Comparison of ENCODE assay signal across 24 cellular contexts in the genomic region with DNA sequence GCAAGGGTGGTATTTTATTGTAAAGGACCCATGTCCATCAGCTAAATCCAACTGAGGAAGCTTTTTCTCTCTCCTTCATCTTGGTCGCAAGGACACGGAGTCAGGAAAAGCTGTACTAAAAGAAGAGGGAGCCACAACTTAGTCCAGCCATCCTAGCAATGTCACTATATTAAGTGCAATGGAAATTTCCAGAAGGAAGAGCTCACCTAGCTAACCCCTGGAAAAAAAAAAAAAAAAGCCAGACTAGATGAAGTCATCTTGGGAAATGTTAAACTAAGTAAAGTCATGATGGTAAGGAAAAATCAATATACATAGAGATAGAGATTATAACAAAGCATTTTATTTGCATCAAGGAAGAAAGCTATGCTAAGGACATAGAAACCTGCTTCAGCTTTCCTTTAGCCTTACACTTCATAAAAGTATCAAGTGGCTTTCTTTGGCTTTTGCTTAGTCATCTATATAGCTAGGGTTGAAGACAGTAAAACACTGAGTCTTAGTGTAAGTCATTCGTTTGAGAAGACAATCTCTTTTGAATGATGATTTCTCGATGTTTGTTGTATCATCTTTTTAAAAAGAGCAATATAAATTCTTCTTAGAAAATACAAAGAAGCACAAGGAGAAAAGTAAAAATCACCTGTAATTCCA.
"Had no signal": no experiment of that assay in that cellular context is flagged by ENCODE, and none has a peak within 500 bp of the region (broad histone marks: within the 10 kb centered on the region; RNA-seq: fewer than 3 reads in every experiment).

No MANE protein-coding gene starts in this region.

- H3K4me3 Mint-ChIP-seq: activated naive CD8-positive, alpha-beta T cell treated with anti-CD3 and anti-CD28 coated beads, Interleukin-2, amount 10 ng/mL, durations not matched to agents 7 days and 5 days; activated T-cell treated with anti-CD3 and anti-CD28 coated beads, Interleukin-2, amount 50 U/mL, for 24 hours; mesothelial cell of epicardium; naive thymus-derived CD8-positive, alpha-beta T cell; stimulated activated memory B cell treated with anti-CD40 and anti-IgM and Interleukin-4, amounts not matched to agents 10 μg/mL and 1 μg/mL and 100 μg/mL, for 72 hours; T-helper 2 cell treated with Interferon-gamma antibody and Interleukin-4, amounts not matched to agents 5 μg/mL and 100 μg/mL, for 36 hours had no signal

- FAIRE-seq: bronchial epithelial cell had no signal

- H3K4me1 ChIP-seq: left lung, sigmoid colon, stomach, suprapubic skin, tibial nerve had no signal

- ATAC-seq: heart right ventricle; left lung; naive thymus-derived CD8-positive, alpha-beta T cell; stimulated activated memory B cell treated with anti-CD40 and anti-IgM and Interleukin-4, amounts not matched to agents 10 μg/mL and 1 μg/mL and 100 μg/mL, for 72 hours had no signal

- H3K27ac Mint-ChIP-seq: activated naive CD8-positive, alpha-beta T cell treated with anti-CD3 and anti-CD28 coated beads, Interleukin-2, amount 10 ng/mL, durations not matched to agents 7 days and 5 days; activated T-cell treated with anti-CD3 and anti-CD28 coated beads, Interleukin-2, amount 50 U/mL, for 24 hours; activated T-helper 2 cell treated with anti-CD3 and anti-CD28 coated beads, Interferon-gamma antibody, Interleukin-2, Interleukin-4, amounts not matched to agents 10 μg/mL and 5 μg/mL and 100 μg/mL, durations not matched to agents 14 hours and 24 hours and 36 hours; mesothelial cell of epicardium; stimulated activated memory B cell treated with anti-CD40 and anti-IgM and Interleukin-4, amounts not matched to agents 10 μg/mL and 1 μg/mL and 100 μg/mL, for 72 hours; T-helper 2 cell treated with Interferon-gamma antibody and Interleukin-4, amounts not matched to agents 5 μg/mL and 100 μg/mL, for 36 hours had no signal

- H3K4me3 ChIP-seq: heart right ventricle, left lung, sigmoid colon, smooth muscle cell, stomach, suprapubic skin, tibial nerve had no signal

- H3K36me3 Mint-ChIP-seq: mesothelial cell of epicardium had no signal

- H3K4me2 ChIP-seq: smooth muscle cell had no signal

- H3K4me1 Mint-ChIP-seq: naive thymus-derived CD8-positive, alpha-beta T cell; stimulated activated memory B cell treated with anti-CD40 and anti-IgM and Interleukin-4, amounts not matched to agents 10 μg/mL and 1 μg/mL and 100 μg/mL, for 72 hours had no signal

- H3K9me3 Mint-ChIP-seq: activated naive CD8-positive, alpha-beta T cell treated with anti-CD3 and anti-CD28 coated beads, Interleukin-2, amount 10 ng/mL, durations not matched to agents 7 days and 5 days; activated T-cell treated with anti-CD3 and anti-CD28 coated beads, Interleukin-2, amount 50 U/mL, for 24 hours; activated T-helper 2 cell treated with anti-CD3 and anti-CD28 coated beads, Interferon-gamma antibody, Interleukin-2, Interleukin-4, amounts not matched to agents 10 μg/mL and 5 μg/mL and 100 μg/mL, durations not matched to agents 14 hours and 24 hours and 36 hours; mesothelial cell of epicardium; naive thymus-derived CD8-positive, alpha-beta T cell; stimulated activated memory B cell treated with anti-CD40 and anti-IgM and Interleukin-4, amounts not matched to agents 10 μg/mL and 1 μg/mL and 100 μg/mL, for 72 hours; T-helper 2 cell treated with Interferon-gamma antibody and Interleukin-4, amounts not matched to agents 5 μg/mL and 100 μg/mL, for 36 hours had no signal

- DNase-seq: activated CD4-positive, CD25-positive, alpha-beta regulatory T cell treated with anti-CD3 and anti-CD28 coated beads, Interleukin-2, amount 50 U/mL, for 72 hours; activated CD8-positive, alpha-beta memory T cell treated with anti-CD3 and anti-CD28 coated beads for 24 hours; activated CD8-positive, alpha-beta memory T cell treated with anti-CD3 and anti-CD28 coated beads, Interleukin-2, amount 50 U/mL, for 4 hours; activated naive CD4-positive, alpha-beta T cell; activated naive CD8-positive, alpha-beta T cell treated with anti-CD3 and anti-CD28 coated beads, Interleukin-2, amount 10 ng/mL, durations not matched to agents 7 days and 5 days; activated T-cell treated with anti-CD3 and anti-CD28 coated beads, Interleukin-2, amount 50 U/mL, for 24 hours; amniotic stem cell; cerebellar nuclear complex; cortex of kidney; heart right ventricle; left lung; naive thymus-derived CD8-positive, alpha-beta T cell; sigmoid colon; stimulated activated CD4-positive, alpha-beta T cell treated with anti-CD3 and anti-CD28 coated beads, Interleukin-15, amount 100 ng/mL, for 24 hours; stomach; WERI-Rb-1 had no signal

- H3K9me3 ChIP-seq: heart right ventricle, left lung, sigmoid colon, stomach, suprapubic skin, tibial nerve had no signal

- H3K27me3 Mint-ChIP-seq: activated naive CD8-positive, alpha-beta T cell treated with anti-CD3 and anti-CD28 coated beads, Interleukin-2, amount 10 ng/mL, durations not matched to agents 7 days and 5 days; activated T-cell treated with anti-CD3 and anti-CD28 coated beads, Interleukin-2, amount 50 U/mL, for 24 hours; naive thymus-derived CD8-positive, alpha-beta T cell; stimulated activated memory B cell treated with anti-CD40 and anti-IgM and Interleukin-4, amounts not matched to agents 10 μg/mL and 1 μg/mL and 100 μg/mL, for 72 hours had no signal

- H3K36me3 ChIP-seq: heart right ventricle, left lung, sigmoid colon, stomach, suprapubic skin, tibial nerve, WERI-Rb-1 had no signal

- H3K27ac ChIP-seq: heart right ventricle, left lung, sigmoid colon, stomach, suprapubic skin, tibial nerve, WERI-Rb-1 had no signal

- H3K27me3 ChIP-seq: heart right ventricle, left lung, sigmoid colon, stomach, suprapubic skin, tibial nerve had no signal
